Comparison of ENCODE assay signal across 8 cellular contexts in the genomic region with DNA sequence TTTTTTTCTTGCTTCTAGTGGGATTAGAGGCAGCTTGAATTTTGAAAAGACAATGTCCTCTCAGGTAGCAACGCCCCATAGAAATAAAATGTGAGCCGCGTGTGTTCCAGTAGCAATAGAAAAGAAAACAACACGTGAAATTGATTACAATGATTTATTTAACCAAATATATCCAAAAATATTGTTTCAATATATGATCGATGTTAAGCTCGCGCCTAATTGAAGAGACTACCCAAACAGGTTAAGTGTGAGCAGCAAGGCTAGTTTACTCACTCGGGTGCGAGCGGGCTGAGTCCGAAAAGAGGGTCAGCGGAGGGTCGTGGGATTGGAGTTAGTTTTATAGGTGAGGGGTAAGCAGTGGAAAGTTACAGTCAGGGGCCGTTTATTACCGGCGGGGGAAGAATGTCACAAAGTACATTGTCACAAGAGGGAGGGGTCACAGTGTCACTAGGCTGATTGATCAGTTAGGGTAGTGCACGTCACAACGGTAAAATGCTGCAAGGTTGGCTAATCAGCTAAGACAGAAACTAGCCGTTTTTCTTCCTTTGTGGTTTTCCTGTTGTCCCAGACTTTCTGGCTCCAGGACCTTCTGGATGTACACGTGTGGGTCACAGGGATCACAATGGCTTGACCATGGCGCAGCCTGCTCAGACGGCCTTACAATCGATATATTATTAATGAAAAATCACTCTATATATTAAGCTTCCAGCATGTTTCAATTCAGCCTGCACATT. TPM values are rescaled to one million over a fixed set of nuclear protein-coding genes. Genes with fewer than 3 reads are reported as not detected.
DNase-seq lines count a peak whose midpoint lies in the region; ATAC-seq and TF ChIP-seq lines count a peak whose summit lies in the region.

No MANE protein-coding gene starts in this region.

- DNase-seq in GM06990 (ENCODE audit: extremely low read depth, insufficient read length) (no peak), NT2/D1 (ENCODE audit: low read depth, low spot score) (no peak), coronary artery (ENCODE audit: low spot score) (no peak), amygdala (lab: John Stamatoyannopoulos, UW) (no peak), retina (no peak)
- peak in 4 of 9 donors; percentile 8 to 52 (median 9) for DNase-seq in naive thymus-derived CD4-positive, alpha-beta T cell

- CTCF ChIA-PET in naive thymus-derived CD4-positive, alpha-beta T cell (lab: Charles Lee): interaction anchor here (0.7 kb wide), 1 partner anchor 18 kb away, joined by 3 read pairs; no protein-coding TSS in a partner anchor

- H3K27me3 ChIP-seq in GM06990 (replicated peaks; ENCODE audit: control insufficient read depth, insufficient read depth, low read length) (no peaks in the 10 kb centered on the region), NT2/D1 (ENCODE audit: insufficient read depth, insufficient read length) (no peaks in the 10 kb centered on the region)
- no peaks in the 10 kb centered on the region for H3K27me3 ChIP-seq in naive thymus-derived CD4-positive, alpha-beta T cell (ENCODE audit: control insufficient read depth in 2 of 2, insufficient read depth in 2 of 2, low read length in 2 of 2)

- H3K4me1 Mint-ChIP-seq in naive thymus-derived CD4-positive, alpha-beta T cell: peaks cover 9 to 35% (median 30%) of the 10 kb centered on the region in 7 donors

- peaks cover 4 to 16% (median 11%) of the 10 kb centered on the region in 5 donors for H3K36me3 Mint-ChIP-seq in naive thymus-derived CD4-positive, alpha-beta T cell

- intact Hi-C loops in naive thymus-derived CD4-positive, alpha-beta T cell (cut with micrococcal nuclease): loop anchor here in 1 of 2 donors (5.0 kb wide), 3 partner anchors 88 to 293 kb away; a partner anchor contains a TSS

- H3K36me3 ChIP-seq in GM06990 (ENCODE audit: control insufficient read depth, insufficient read depth, low read length) (no peaks in the 10 kb centered on the region), NT2/D1 (ENCODE audit: insufficient read depth, insufficient read length, low read length) (peaks cover 16% of the 10 kb centered on the region)
- peaks cover 0 to 5% (median 0%) of the 10 kb centered on the region in 3 experiments for H3K36me3 ChIP-seq in naive thymus-derived CD4-positive, alpha-beta T cell (ENCODE audit: control insufficient read depth in 2 of 3, insufficient read depth in 3 of 3, low read length in 3 of 3)

- POLR2A ChIA-PET in naive thymus-derived CD4-positive, alpha-beta T cell (lab: Charles Lee): interaction anchor here (0.7 to 3.7 kb wide), 5 partner anchors 22 to 131 kb away, joined by 3 to 11 read pairs (median 5); a partner anchor contains a TSS

- peak overlapping the region in 8 of 9 donors; percentile 26 to 91 (median 78) for H3K27ac Mint-ChIP-seq in naive thymus-derived CD4-positive, alpha-beta T cell

- no peaks in the 10 kb centered on the region for H3K4me1 ChIP-seq in NT2/D1 (ENCODE audit: insufficient read depth, insufficient read length)
- H3K4me1 ChIP-seq in naive thymus-derived CD4-positive, alpha-beta T cell (ENCODE audit: control insufficient read depth in 2 of 2, insufficient read depth in 2 of 2, low read length in 2 of 2): peaks cover 6 to 8% of the 10 kb centered on the region in 2 donors

- H3K4me3 ChIP-seq in GM06990 (replicated peaks; ENCODE audit: low read depth, low read length) (peak overlapping the region; percentile 81), NT2/D1 (ENCODE audit: insufficient read length, low read depth) (peak overlapping the region; percentile 29), coronary artery (peak overlapping the region; percentile 87)
- H3K4me3 ChIP-seq in naive thymus-derived CD4-positive, alpha-beta T cell (ENCODE audit: low read length): peak overlapping the region; percentile 72

- H3K27me3 Mint-ChIP-seq in naive thymus-derived CD4-positive, alpha-beta T cell: peaks cover 0 to 12% (median 8%) of the 10 kb centered on the region in 5 donors

- TF ChIP-seq CTCF in GM06990 (IDR thresholded peaks at IDR 0.05; ENCODE audit: insufficient read depth, low read length, poor library complexity, severe bottlenecking): no peak
- no peak for TF ChIP-seq CTCF in coronary artery (IDR thresholded peaks at IDR 0.05)

- peak overlapping the region; percentile 54 for H3K9ac ChIP-seq in NT2/D1 (ENCODE audit: insufficient read length, low read depth)

- no peak overlapping the region for H3K27ac ChIP-seq in coronary artery
- H3K27ac ChIP-seq in naive thymus-derived CD4-positive, alpha-beta T cell (ENCODE audit: low read depth, low read length): peak overlapping the region; percentile 69

- peaks cover 20% of the 10 kb centered on the region for H3K9me3 ChIP-seq in NT2/D1 (ENCODE audit: insufficient read depth, low read length)
- no peaks in the 10 kb centered on the region for H3K9me3 ChIP-seq in naive thymus-derived CD4-positive, alpha-beta T cell (ENCODE audit: control insufficient read depth in 2 of 3, low read length in 3 of 3)

- H3K9me3 Mint-ChIP-seq in naive thymus-derived CD4-positive, alpha-beta T cell: peaks cover 0 to 20% (median 12%) of the 10 kb centered on the region in 11 donors

- no peak for ATAC-seq in naive thymus-derived CD4-positive, alpha-beta T cell
- ATAC-seq in GM19324 (IDR thresholded peaks at IDR 0.05; ENCODE audit: low FRiP score, unreplicated experiment) (no peak), HG03378 (IDR thresholded peaks at IDR 0.05; ENCODE audit: unreplicated experiment) (no peak)

- H3K4me3 Mint-ChIP-seq in naive thymus-derived CD4-positive, alpha-beta T cell: peak overlapping the region; percentile 84 to 95 (median 92)

RNA-seq across cellular contexts. Expression of a gene that starts 0.7 kb away (rescaled TPM):
- 1 to 10 TPM in 3 of 5 experiments, under 1 TPM in 2; 0.56 to 4.0 (median 1.1) TPM for total RNA-seq in naive thymus-derived CD4-positive, alpha-beta T cell
- 1 to 10 TPM; 1.6 to 2.6 TPM for polyA plus RNA-seq in naive thymus-derived CD4-positive, alpha-beta T cell

RNA-seq across cellular contexts. Expression of a gene that starts 24.8 kb away (rescaled TPM):
- 10 to 100 TPM in 3 of 5 experiments, 1 to 10 TPM in 2; 7.9 to 15.8 (median 11.5) TPM for total RNA-seq in naive thymus-derived CD4-positive, alpha-beta T cell
- polyA plus RNA-seq in naive thymus-derived CD4-positive, alpha-beta T cell: 10 to 100 TPM; 15.9 to 22.6 TPM

Comparison
In these comparisons a context has a peak if more than half of its experiments do, and no peak if none do; other contexts are left out.
1. H3K4me3 ChIP-seq: peak in every context shown above with its lines; median percentile 87 in coronary artery; 81 in GM06990; 72 in naive thymus-derived CD4-positive, alpha-beta T cell; 29 in NT2/D1.